1 cellular context compared by ENCODE assay signal in the genomic region with DNA sequence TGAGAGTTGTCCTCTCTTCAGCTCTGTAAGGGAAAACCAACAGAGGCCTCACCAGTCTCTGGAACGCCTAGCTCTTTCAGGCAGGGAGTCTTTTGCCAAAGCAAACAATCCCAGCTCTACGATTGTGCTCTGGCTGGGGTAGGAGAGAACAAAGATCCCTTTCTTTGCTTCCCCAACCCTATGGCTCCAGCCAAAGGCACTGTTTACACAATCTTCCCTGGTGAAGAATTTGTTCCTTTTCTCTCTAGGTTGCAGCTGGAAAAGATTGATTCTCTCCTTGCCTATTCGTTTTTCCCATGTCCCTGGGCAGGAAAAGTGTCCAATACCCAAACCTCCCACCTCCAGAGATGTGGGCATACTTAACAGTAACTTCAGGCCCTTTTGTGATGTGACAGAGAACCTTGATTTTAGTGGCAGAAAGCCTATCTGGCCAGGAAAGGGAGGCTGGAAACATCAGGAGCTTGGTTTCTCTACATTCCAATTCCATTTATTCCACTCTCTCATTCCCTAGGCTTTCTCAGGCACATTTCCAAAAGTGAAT.
TF ChIP-seq lines count a peak whose summit lies in the region.

No MANE protein-coding gene starts in this region.

TF ChIP-seq in HepG2, 621 proteins besides CTCF, POLR2A, EP300 and RAD21 (continued from another document and continues in another):
- TF ChIP-seq, protein P1, sequence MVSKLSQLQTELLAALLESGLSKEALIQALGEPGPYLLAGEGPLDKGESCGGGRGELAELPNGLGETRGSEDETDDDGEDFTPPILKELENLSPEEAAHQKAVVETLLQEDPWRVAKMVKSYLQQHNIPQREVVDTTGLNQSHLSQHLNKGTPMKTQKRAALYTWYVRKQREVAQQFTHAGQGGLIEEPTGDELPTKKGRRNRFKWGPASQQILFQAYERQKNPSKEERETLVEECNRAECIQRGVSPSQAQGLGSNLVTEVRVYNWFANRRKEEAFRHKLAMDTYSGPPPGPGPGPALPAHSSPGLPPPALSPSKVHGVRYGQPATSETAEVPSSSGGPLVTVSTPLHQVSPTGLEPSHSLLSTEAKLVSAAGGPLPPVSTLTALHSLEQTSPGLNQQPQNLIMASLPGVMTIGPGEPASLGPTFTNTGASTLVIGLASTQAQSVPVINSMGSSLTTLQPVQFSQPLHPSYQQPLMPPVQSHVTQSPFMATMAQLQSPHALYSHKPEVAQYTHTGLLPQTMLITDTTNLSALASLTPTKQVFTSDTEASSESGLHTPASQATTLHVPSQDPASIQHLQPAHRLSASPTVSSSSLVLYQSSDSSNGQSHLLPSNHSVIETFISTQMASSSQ (IDR thresholded peaks at IDR 0.05; ENCODE audit: low read depth): peak; percentile 61
- TF ChIP-seq, protein P1 (CRISPR knock-in tag; IDR thresholded peaks at IDR 0.05; ENCODE audit: borderline replicate concordance): peak; percentile 15; the same call in 1 of the 2 replicates
- TF ChIP-seq, protein P2, sequence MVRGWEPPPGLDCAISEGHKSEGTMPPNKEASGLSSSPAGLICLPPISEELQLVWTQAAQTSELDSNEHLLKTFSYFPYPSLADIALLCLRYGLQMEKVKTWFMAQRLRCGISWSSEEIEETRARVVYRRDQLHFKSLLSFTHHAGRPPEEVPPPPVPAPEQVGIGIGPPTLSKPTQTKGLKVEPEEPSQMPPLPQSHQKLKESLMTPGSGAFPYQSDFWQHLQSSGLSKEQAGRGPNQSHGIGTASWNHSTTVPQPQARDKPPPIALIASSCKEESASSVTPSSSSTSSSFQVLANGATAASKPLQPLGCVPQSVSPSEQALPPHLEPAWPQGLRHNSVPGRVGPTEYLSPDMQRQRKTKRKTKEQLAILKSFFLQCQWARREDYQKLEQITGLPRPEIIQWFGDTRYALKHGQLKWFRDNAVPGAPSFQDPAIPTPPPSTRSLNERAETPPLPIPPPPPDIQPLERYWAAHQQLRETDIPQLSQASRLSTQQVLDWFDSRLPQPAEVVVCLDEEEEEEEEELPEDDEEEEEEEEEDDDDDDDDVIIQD (CRISPR knock-in tag; IDR thresholded peaks at IDR 0.05; ENCODE audit: low read depth): peak; percentile 87
- TF ChIP-seq, protein P3, sequence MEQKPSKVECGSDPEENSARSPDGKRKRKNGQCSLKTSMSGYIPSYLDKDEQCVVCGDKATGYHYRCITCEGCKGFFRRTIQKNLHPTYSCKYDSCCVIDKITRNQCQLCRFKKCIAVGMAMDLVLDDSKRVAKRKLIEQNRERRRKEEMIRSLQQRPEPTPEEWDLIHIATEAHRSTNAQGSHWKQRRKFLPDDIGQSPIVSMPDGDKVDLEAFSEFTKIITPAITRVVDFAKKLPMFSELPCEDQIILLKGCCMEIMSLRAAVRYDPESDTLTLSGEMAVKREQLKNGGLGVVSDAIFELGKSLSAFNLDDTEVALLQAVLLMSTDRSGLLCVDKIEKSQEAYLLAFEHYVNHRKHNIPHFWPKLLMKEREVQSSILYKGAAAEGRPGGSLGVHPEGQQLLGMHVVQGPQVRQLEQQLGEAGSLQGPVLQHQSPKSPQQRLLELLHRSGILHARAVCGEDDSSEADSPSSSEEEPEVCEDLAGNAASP (CRISPR knock-in tag; IDR thresholded peaks at IDR 0.05; ENCODE audit: borderline replicate concordance): peak; percentile 59
- TF ChIP-seq NR2C2 (CRISPR knock-in tag; IDR thresholded peaks at IDR 0.05; ENCODE audit: borderline replicate concordance): no peak
- TF ChIP-seq, protein P4, sequence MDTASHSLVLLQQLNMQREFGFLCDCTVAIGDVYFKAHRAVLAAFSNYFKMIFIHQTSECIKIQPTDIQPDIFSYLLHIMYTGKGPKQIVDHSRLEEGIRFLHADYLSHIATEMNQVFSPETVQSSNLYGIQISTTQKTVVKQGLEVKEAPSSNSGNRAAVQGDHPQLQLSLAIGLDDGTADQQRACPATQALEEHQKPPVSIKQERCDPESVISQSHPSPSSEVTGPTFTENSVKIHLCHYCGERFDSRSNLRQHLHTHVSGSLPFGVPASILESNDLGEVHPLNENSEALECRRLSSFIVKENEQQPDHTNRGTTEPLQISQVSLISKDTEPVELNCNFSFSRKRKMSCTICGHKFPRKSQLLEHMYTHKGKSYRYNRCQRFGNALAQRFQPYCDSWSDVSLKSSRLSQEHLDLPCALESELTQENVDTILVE (CRISPR knock-in tag; IDR thresholded peaks at IDR 0.05): peak; percentile 40; the same call in 1 of the 2 replicates
- TF ChIP-seq HOXA3 (CRISPR knock-in tag; IDR thresholded peaks at IDR 0.05): peak; percentile 49; the same call in 1 of the 2 replicates
- TF ChIP-seq, protein P5, sequence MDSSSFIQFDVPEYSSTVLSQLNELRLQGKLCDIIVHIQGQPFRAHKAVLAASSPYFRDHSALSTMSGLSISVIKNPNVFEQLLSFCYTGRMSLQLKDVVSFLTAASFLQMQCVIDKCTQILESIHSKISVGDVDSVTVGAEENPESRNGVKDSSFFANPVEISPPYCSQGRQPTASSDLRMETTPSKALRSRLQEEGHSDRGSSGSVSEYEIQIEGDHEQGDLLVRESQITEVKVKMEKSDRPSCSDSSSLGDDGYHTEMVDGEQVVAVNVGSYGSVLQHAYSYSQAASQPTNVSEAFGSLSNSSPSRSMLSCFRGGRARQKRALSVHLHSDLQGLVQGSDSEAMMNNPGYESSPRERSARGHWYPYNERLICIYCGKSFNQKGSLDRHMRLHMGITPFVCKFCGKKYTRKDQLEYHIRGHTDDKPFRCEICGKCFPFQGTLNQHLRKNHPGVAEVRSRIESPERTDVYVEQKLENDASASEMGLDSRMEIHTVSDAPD (CRISPR knock-in tag; IDR thresholded peaks at IDR 0.05): peak; percentile 99
- peak; percentile 43 for TF ChIP-seq XRCC5 (optimal IDR thresholded peaks at IDR 0.05; ENCODE audit: low read length)
- 0 out of 2 replicates have a peak, but pooled peaks have one; percentile 28 for TF ChIP-seq GATAD1 (CRISPR knock-in tag; IDR thresholded peaks at IDR 0.05)
- TF ChIP-seq, protein P6, sequence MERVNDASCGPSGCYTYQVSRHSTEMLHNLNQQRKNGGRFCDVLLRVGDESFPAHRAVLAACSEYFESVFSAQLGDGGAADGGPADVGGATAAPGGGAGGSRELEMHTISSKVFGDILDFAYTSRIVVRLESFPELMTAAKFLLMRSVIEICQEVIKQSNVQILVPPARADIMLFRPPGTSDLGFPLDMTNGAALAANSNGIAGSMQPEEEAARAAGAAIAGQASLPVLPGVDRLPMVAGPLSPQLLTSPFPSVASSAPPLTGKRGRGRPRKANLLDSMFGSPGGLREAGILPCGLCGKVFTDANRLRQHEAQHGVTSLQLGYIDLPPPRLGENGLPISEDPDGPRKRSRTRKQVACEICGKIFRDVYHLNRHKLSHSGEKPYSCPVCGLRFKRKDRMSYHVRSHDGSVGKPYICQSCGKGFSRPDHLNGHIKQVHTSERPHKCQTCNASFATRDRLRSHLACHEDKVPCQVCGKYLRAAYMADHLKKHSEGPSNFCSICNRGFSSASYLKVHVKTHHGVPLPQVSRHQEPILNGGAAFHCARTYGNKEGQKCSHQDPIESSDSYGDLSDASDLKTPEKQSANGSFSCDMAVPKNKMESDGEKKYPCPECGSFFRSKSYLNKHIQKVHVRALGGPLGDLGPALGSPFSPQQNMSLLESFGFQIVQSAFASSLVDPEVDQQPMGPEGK (CRISPR knock-in tag; IDR thresholded peaks at IDR 0.05): peak; percentile 66
- TF ChIP-seq HNF4A (CRISPR knock-in tag; IDR thresholded peaks at IDR 0.05): peak; percentile 60
- TF ChIP-seq, protein P7, sequence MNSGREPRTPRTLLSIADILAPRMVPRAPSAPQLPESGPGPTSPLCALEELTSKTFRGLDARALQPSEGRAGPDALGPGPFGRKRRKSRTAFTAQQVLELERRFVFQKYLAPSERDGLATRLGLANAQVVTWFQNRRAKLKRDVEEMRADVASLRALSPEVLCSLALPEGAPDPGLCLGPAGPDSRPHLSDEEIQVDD (CRISPR knock-in tag; IDR thresholded peaks at IDR 0.05; ENCODE audit: borderline replicate concordance): no peak
- TF ChIP-seq, protein P8, sequence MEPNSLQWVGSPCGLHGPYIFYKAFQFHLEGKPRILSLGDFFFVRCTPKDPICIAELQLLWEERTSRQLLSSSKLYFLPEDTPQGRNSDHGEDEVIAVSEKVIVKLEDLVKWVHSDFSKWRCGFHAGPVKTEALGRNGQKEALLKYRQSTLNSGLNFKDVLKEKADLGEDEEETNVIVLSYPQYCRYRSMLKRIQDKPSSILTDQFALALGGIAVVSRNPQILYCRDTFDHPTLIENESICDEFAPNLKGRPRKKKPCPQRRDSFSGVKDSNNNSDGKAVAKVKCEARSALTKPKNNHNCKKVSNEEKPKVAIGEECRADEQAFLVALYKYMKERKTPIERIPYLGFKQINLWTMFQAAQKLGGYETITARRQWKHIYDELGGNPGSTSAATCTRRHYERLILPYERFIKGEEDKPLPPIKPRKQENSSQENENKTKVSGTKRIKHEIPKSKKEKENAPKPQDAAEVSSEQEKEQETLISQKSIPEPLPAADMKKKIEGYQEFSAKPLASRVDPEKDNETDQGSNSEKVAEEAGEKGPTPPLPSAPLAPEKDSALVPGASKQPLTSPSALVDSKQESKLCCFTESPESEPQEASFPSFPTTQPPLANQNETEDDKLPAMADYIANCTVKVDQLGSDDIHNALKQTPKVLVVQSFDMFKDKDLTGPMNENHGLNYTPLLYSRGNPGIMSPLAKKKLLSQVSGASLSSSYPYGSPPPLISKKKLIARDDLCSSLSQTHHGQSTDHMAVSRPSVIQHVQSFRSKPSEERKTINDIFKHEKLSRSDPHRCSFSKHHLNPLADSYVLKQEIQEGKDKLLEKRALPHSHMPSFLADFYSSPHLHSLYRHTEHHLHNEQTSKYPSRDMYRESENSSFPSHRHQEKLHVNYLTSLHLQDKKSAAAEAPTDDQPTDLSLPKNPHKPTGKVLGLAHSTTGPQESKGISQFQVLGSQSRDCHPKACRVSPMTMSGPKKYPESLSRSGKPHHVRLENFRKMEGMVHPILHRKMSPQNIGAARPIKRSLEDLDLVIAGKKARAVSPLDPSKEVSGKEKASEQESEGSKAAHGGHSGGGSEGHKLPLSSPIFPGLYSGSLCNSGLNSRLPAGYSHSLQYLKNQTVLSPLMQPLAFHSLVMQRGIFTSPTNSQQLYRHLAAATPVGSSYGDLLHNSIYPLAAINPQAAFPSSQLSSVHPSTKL (CRISPR knock-in tag; IDR thresholded peaks at IDR 0.05): peak; percentile 75
- TF ChIP-seq, protein P9, sequence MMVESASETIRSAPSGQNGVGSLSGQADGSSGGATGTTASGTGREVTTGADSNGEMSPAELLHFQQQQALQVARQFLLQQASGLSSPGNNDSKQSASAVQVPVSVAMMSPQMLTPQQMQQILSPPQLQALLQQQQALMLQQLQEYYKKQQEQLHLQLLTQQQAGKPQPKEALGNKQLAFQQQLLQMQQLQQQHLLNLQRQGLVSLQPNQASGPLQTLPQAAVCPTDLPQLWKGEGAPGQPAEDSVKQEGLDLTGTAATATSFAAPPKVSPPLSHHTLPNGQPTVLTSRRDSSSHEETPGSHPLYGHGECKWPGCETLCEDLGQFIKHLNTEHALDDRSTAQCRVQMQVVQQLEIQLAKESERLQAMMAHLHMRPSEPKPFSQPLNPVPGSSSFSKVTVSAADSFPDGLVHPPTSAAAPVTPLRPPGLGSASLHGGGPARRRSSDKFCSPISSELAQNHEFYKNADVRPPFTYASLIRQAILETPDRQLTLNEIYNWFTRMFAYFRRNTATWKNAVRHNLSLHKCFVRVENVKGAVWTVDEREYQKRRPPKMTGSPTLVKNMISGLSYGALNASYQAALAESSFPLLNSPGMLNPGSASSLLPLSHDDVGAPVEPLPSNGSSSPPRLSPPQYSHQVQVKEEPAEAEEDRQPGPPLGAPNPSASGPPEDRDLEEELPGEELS (CRISPR knock-in tag; IDR thresholded peaks at IDR 0.05): peak; percentile 46; the same call in 1 of the 2 replicates
- 0 out of 2 replicates have a peak, but pooled peaks have one; percentile 29 for TF ChIP-seq SIX4 (CRISPR knock-in tag; IDR thresholded peaks at IDR 0.05)
- no peak for TF ChIP-seq ZNF431 (CRISPR knock-in tag; IDR thresholded peaks at IDR 0.05; ENCODE audit: borderline replicate concordance, low read depth)
- TF ChIP-seq, protein P10, sequence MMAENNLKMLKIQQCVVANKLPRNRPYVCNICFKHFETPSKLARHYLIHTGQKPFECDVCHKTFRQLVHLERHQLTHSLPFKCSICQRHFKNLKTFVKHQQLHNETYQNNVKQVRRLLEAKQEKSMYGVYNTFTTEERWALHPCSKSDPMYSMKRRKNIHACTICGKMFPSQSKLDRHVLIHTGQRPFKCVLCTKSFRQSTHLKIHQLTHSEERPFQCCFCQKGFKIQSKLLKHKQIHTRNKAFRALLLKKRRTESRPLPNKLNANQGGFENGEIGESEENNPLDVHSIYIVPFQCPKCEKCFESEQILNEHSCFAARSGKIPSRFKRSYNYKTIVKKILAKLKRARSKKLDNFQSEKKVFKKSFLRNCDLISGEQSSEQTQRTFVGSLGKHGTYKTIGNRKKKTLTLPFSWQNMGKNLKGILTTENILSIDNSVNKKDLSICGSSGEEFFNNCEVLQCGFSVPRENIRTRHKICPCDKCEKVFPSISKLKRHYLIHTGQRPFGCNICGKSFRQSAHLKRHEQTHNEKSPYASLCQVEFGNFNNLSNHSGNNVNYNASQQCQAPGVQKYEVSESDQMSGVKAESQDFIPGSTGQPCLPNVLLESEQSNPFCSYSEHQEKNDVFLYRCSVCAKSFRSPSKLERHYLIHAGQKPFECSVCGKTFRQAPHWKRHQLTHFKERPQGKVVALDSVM (CRISPR knock-in tag; IDR thresholded peaks at IDR 0.05): peak; percentile 30; the same call in 1 of the 2 replicates
- TF ChIP-seq ZNF292 (CRISPR knock-in tag; IDR thresholded peaks at IDR 0.05; ENCODE audit: borderline replicate concordance, low read depth): peak; percentile 63; the same call in 1 of the 2 replicates
- peak; percentile 55; the same call in 1 of the 2 replicates for TF ChIP-seq ZNF792 (CRISPR knock-in tag; IDR thresholded peaks at IDR 0.05)
- TF ChIP-seq, protein P11, sequence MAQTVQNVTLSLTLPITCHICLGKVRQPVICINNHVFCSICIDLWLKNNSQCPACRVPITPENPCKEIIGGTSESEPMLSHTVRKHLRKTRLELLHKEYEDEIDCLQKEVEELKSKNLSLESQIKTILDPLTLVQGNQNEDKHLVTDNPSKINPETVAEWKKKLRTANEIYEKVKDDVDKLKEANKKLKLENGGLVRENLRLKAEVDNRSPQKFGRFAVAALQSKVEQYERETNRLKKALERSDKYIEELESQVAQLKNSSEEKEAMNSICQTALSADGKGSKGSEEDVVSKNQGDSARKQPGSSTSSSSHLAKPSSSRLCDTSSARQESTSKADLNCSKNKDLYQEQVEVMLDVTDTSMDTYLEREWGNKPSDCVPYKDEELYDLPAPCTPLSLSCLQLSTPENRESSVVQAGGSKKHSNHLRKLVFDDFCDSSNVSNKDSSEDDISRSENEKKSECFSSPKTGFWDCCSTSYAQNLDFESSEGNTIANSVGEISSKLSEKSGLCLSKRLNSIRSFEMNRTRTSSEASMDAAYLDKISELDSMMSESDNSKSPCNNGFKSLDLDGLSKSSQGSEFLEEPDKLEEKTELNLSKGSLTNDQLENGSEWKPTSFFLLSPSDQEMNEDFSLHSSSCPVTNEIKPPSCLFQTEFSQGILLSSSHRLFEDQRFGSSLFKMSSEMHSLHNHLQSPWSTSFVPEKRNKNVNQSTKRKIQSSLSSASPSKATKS (CRISPR knock-in tag; IDR thresholded peaks at IDR 0.05): no peak
